8 cellular contexts compared by ENCODE assay signal in the genomic region with DNA sequence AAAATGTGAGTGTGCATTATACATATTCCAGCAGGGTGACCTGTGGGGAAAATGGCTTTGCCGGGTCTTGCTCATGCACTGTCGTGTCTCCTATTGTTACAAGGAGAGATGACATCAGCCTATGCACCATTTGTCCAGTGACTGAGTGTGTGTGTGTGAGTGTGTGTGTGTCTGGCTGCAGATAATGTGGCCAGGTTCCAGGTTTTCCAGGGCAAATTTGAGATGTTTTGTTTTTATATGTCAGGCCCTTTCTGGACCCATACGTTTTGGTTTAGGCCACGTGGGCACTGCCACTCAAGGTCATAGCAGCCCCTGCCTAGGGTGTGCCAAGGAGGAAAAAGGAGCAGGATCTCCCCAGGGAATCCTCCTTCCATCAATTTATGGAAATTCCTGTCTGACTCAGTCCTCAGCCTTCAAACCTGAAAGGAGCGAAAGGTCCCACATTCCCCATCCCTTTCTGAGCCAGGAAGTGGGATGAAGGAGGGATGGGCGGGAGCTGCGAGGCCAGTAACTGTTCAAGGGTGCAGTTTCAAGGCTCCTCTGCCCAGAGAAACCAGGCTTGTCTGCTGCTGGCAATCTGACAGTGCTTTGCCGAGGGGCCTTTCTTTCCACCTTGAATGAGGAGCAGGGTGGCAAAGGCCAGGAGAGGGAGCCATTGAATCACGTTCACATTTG.
DNase-seq lines count a peak whose midpoint lies in the region; ATAC-seq, FAIRE-seq and TF ChIP-seq lines count a peak whose summit lies in the region.

No MANE protein-coding gene starts in this region.

- no peaks in the 10 kb centered on the region for H3K36me3 ChIP-seq in bronchial epithelial cell (ENCODE audit: control insufficient read depth, insufficient read depth, low read length)
- H3K36me3 ChIP-seq in lower lobe of right lung: no peaks in the 10 kb centered on the region

- no peaks in the 10 kb centered on the region for H3K9me3 ChIP-seq in lower lobe of right lung

- H3K4me1 ChIP-seq in lower lobe of right lung: peaks cover 21% of the 10 kb centered on the region

- FAIRE-seq in bronchial epithelial cell (lab: Jason Lieb, UNC): peak; percentile 55

- ATAC-seq in lower lobe of right lung (peak in 1 of 2 donors; percentile 34), GM21529 (IDR thresholded peaks at IDR 0.05; ENCODE audit: unreplicated experiment) (no peak)

- H3K4me3 ChIP-seq in bronchial epithelial cell (ENCODE audit: low read depth, low read length) (no peak overlapping the region), lower lobe of right lung (no peak overlapping the region)

- H3K27ac ChIP-seq in lower lobe of right lung: no peak overlapping the region

- peak; percentile 71 for TF ChIP-seq CTCF in bronchial epithelial cell (IDR thresholded peaks at IDR 0.05; ENCODE audit: insufficient read depth, low read length, severe bottlenecking)
- peak; percentile 34 for TF ChIP-seq CTCF in lower lobe of right lung (IDR thresholded peaks at IDR 0.05)

- intact Hi-C loops in lower lobe of right lung (cut with DNase I): no loop called here

- DNase-seq in D341Med (ENCODE audit: low spot score): peak; percentile 80
- peak; percentile 56 for DNase-seq in HPDE6-E6E7 (ENCODE audit: extremely low spot score)
- peak; percentile 73 for DNase-seq in NCI-H82 (lab: John Stamatoyannopoulos, UW)
- peak; percentile 80 for DNase-seq in bronchial epithelial cell (ENCODE audit: low read depth)
- peak; percentile 36 for DNase-seq in lower lobe of right lung
- DNase-seq in amniotic stem cell (lab: John Stamatoyannopoulos, UW): no peak
- no peak for DNase-seq in stimulated activated naive CD4-positive, alpha-beta T cell (lab: John Stamatoyannopoulos, UW)

- H3K27me3 ChIP-seq in bronchial epithelial cell (ENCODE audit: control insufficient read depth, insufficient read depth, low read length) (no peaks in the 10 kb centered on the region), lower lobe of right lung (ENCODE audit: low read depth) (no peaks in the 10 kb centered on the region)

Comparison
In these comparisons a context has a peak if more than half of its experiments do, and no peak if none do; other contexts are left out.
1. DNase-seq: peak in D341Med (single experiment), HPDE6-E6E7 (single experiment), NCI-H82 (single experiment), bronchial epithelial cell (single experiment) and lower lobe of right lung (single experiment); none in amniotic stem cell (single experiment) and stimulated activated naive CD4-positive, alpha-beta T cell (0 of 6).